In the genomic region with DNA sequence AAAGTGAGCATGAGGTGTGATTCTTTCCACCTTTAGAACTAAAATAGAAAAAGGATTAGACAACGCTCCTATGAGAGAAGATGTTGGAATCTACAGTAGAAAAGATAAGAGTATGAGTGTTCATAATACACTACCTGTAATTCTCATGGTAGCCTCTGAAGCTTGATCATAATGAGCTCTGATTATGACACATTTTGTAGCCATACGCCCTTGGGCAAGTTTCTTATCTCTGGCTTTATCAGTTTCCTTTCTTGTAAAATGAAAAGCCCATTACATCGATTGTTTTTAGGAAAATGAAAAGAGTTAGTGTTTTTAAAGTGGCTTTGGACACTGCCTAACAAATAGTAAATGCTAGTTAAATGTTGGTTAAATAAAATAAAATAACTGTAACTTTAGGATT, we compare ENCODE assay signal across 20 cellular contexts. TPM values are rescaled to one million over a fixed set of nuclear protein-coding genes. Genes with fewer than 3 reads are reported as not detected.
A peak's percentile ranks its signal among the peaks of the same experiment; 100 is the strongest.
DNase-seq lines count a peak whose midpoint lies in the region; ATAC-seq and TF ChIP-seq lines count a peak whose summit lies in the region.
"Had no signal": no experiment of that assay in that cellular context is flagged by ENCODE, and none has a peak within 500 bp of the region (broad histone marks: within the 10 kb centered on the region; RNA-seq: fewer than 3 reads in every experiment).

No MANE protein-coding gene starts in this region.

- dilution Hi-C loops in mammary epithelial cell (cut with HindIII; ENCODE audit: low sequenced_read_pairs) = no loop called here

- CTCF ChIA-PET in mammary epithelial cell (lab: Charles Lee; ENCODE audit: low non-redundant PET) = no interaction called here
- CTCF ChIA-PET in MCF 10A (lab: Yijun Ruan, JAX) = interaction anchor here (1.1 kb wide), 1 partner anchor 21 kb away, joined by 4 read pairs; no protein-coding TSS in a partner anchor

- no peak overlapping the region for H3K18ac ChIP-seq in neuronal stem cell (ENCODE audit: low read length)

- no peak overlapping the region for H3K27ac Mint-ChIP-seq in MCF 10A (ENCODE audit: low read depth, unreplicated experiment)
- H3K27ac Mint-ChIP-seq: CD4-positive, alpha-beta T cell; IgD-negative memory B cell had no signal

- H3K14ac ChIP-seq in neuronal stem cell (ENCODE audit: low read length) = no peak overlapping the region

- H3K9me3 ChIP-seq in mammary epithelial cell (replicated peaks; ENCODE audit: insufficient read depth, low read length) = peaks cover 5% of the 10 kb centered on the region
- no peaks in the 10 kb centered on the region for H3K9me3 ChIP-seq in neuronal stem cell (replicated peaks in 1 of 2; ENCODE audit: control insufficient read depth in 2 of 2, insufficient read depth in 1 of 2, low read depth in 1 of 2, low read length in 2 of 2)
- H3K9me3 ChIP-seq: A549, Caco-2 had no signal

- H2BK5ac ChIP-seq in neuronal stem cell (ENCODE audit: low read length) = no peak overlapping the region

- H3K4me1 ChIP-seq in mammary epithelial cell (ENCODE audit: insufficient read depth, low read length) = no peaks in the 10 kb centered on the region
- H3K4me1 ChIP-seq in foreskin keratinocyte = no peaks in the 10 kb centered on the region
- H3K4me1 ChIP-seq in neuronal stem cell (ENCODE audit: control insufficient read depth in 2 of 2, insufficient read depth in 1 of 2, low read depth in 1 of 2, low read length in 2 of 2) = no peaks in the 10 kb centered on the region
- H3K4me1 ChIP-seq: A549, Caco-2 had no signal

- H3K9me3 Mint-ChIP-seq in MCF 10A (ENCODE audit: unreplicated experiment) = peaks cover 9% of the 10 kb centered on the region

- H3K9ac ChIP-seq in mammary epithelial cell (ENCODE audit: insufficient read depth, low read length) (no peak overlapping the region), neuronal stem cell (ENCODE audit: low read depth, low read length, poor library complexity) (no peak overlapping the region)

- no peak overlapping the region for H4K91ac ChIP-seq in neuronal stem cell (ENCODE audit: low read depth, low read length, poor library complexity)

- H3K4me3 Mint-ChIP-seq in MCF 10A (ENCODE audit: unreplicated experiment) = no peak overlapping the region
- H3K4me3 Mint-ChIP-seq: CD4-positive, alpha-beta T cell; IgD-negative memory B cell had no signal

- BruUV-seq in mammary epithelial cell (replicated peaks; lab: Mats Ljungman, UMichigan) (no TSS peak), MCF 10A (replicated peaks; lab: Mats Ljungman, UMichigan) (no TSS peak)

- no peaks in the 10 kb centered on the region for H4K20me1 ChIP-seq in mammary epithelial cell (ENCODE audit: insufficient read depth, low read length)

- no peak overlapping the region for H2BK15ac ChIP-seq in neuronal stem cell (ENCODE audit: low read length)

- in situ Hi-C loops in mammary epithelial cell (cut with MboI; ENCODE audit: low sequenced_read_pairs in 2 of 2) = no loop called here

- no peak overlapping the region for H2BK120ac ChIP-seq in neuronal stem cell (ENCODE audit: low read depth, low read length)

- peaks cover 48% of the 10 kb centered on the region for H3K27me3 Mint-ChIP-seq in MCF 10A (ENCODE audit: insufficient read depth, unreplicated experiment)

- H3K36me3 Mint-ChIP-seq in MCF 10A (ENCODE audit: insufficient read depth, unreplicated experiment) = no peaks in the 10 kb centered on the region
- H3K36me3 Mint-ChIP-seq: IgD-negative memory B cell had no signal

- DNase-seq in mammary epithelial cell (peak; percentile 16), MCF 10A (ENCODE audit: unreplicated experiment) (no peak), NCI-H69 (lab: John Stamatoyannopoulos, UW) (peak; percentile 5), foreskin keratinocyte (peak in 1 of 2 donors; percentile 28), neuronal stem cell (ENCODE audit: low spot score) (no peak)
- no peak for DNase-seq in activated naive CD4-positive, alpha-beta T cell (lab: John Stamatoyannopoulos, UW)
- DNase-seq: AML-193; Caco-2; CD4-positive, alpha-beta T cell; GDM1; GOT3; H7 had no signal

- no peaks in the 10 kb centered on the region for H3K36me3 ChIP-seq in mammary epithelial cell (ENCODE audit: insufficient read depth, low read length)
- H3K36me3 ChIP-seq in neuronal stem cell (replicated peaks in 1 of 2; ENCODE audit: control insufficient read depth in 2 of 2, insufficient read depth in 2 of 2, low read length in 2 of 2) = no peaks in the 10 kb centered on the region

- H3K4ac ChIP-seq in neuronal stem cell (ENCODE audit: low read length) = no peak overlapping the region

- H3K27me3 ChIP-seq in mammary epithelial cell (ENCODE audit: insufficient read depth, low read length) (peaks cover 3% of the 10 kb centered on the region), foreskin keratinocyte (no peaks in the 10 kb centered on the region), neuronal stem cell (ENCODE audit: control insufficient read depth in 3 of 3, insufficient read depth in 3 of 3, low read depth in 1 of 3, low read length in 3 of 3) (no peaks in the 10 kb centered on the region)

- peak; percentile 52 for ATAC-seq in foreskin keratinocyte
- no peak for ATAC-seq in HG03175 (IDR thresholded peaks at IDR 0.05; ENCODE audit: unreplicated experiment)
- ATAC-seq: A549, HCT116, HepG2 had no signal

- WGBS in mammary epithelial cell (ENCODE audit: low coverage, missing lambda C conversion rate) = 29% methylated on average over 3 of the region's 3 CpGs
- WGBS in neuronal stem cell (ENCODE audit: extremely low coverage in 2 of 2, insufficient read length in 2 of 2, insufficient replicate concordance in 1 of 2), 2 donors = no CpG with 5 or more reads among the region's 3 CpGs

- H3K4me2 ChIP-seq in mammary epithelial cell (ENCODE audit: insufficient read depth, low read depth, low read length) = no peak overlapping the region
- H3K4me2 ChIP-seq in neuronal stem cell (ENCODE audit: insufficient read depth, low read length, poor library complexity, severe bottlenecking) = no peak overlapping the region
- H3K4me2 ChIP-seq: A549 had no signal

- H3K79me2 ChIP-seq in mammary epithelial cell (ENCODE audit: insufficient read depth, low read length) = no peaks in the 10 kb centered on the region

- no peak overlapping the region for H2AFZ ChIP-seq in mammary epithelial cell (ENCODE audit: low read depth, low read length)
- no peak overlapping the region for H2AFZ ChIP-seq in neuronal stem cell (ENCODE audit: low read length)

- H3K27ac ChIP-seq in mammary epithelial cell (ENCODE audit: insufficient read depth, low read depth, low read length) (no peak overlapping the region), foreskin keratinocyte (no peak overlapping the region), neuronal stem cell (replicated peaks; ENCODE audit: low read length) (no peak overlapping the region)
- H3K27ac ChIP-seq: 22Rv1, A549, C4-2B had no signal

- no peak overlapping the region for H2AK5ac ChIP-seq in neuronal stem cell (ENCODE audit: low read depth, low read length)

- H3K4me1 Mint-ChIP-seq in MCF 10A (ENCODE audit: insufficient read depth, unreplicated experiment) = no peaks in the 10 kb centered on the region
- H3K4me1 Mint-ChIP-seq: IgD-negative memory B cell had no signal

- POLR2A ChIA-PET in MCF 10A (lab: Yijun Ruan, JAX) = no interaction called here

- H2BK12ac ChIP-seq in neuronal stem cell (ENCODE audit: low read length) = no peak overlapping the region

- TF ChIP-seq CTCF in mammary epithelial cell (conservative IDR thresholded peaks at IDR 0.05 in 1 of 2, IDR thresholded peaks at IDR 0.05 in 1 of 2; ENCODE audit: extremely low read depth in 1 of 2, insufficient read depth in 1 of 2, low read depth in 1 of 2, low read length in 2 of 2) (no peak), MCF 10A (IDR thresholded peaks at IDR 0.05; ENCODE audit: unreplicated experiment) (no peak), foreskin keratinocyte (conservative IDR thresholded peaks at IDR 0.05) (no peak)

- H3K23ac ChIP-seq in neuronal stem cell (ENCODE audit: low read depth, low read length, poor library complexity) = no peak overlapping the region

- no peak overlapping the region for H3K4me3 ChIP-seq in mammary epithelial cell (replicated peaks in 1 of 3; ENCODE audit: insufficient read depth in 1 of 3, low read depth in 2 of 3, low read length in 3 of 3)
- no peak overlapping the region for H3K4me3 ChIP-seq in neuronal stem cell (ENCODE audit: low read length in 2 of 2)
- H3K4me3 ChIP-seq: A549 had no signal

- no peaks in the 10 kb centered on the region for H3K79me1 ChIP-seq in neuronal stem cell (ENCODE audit: low read depth, low read length)

- no peak overlapping the region for H4K8ac ChIP-seq in neuronal stem cell (ENCODE audit: low read depth, low read length)

- intact Hi-C loops in mammary epithelial cell (cut with micrococcal nuclease) (no loop called here), MCF 10A (cut with micrococcal nuclease) (no loop called here)

RNA-seq across cellular contexts. Expression of gene PRSS58, which starts 22.4 kb away (rescaled TPM):
- total RNA-seq in mammary epithelial cell (not detected), MCF 10A (2022) (not detected in 2 replicates), foreskin keratinocyte (not detected in 2 replicates)
- polyA plus RNA-seq in mammary epithelial cell (not detected), foreskin keratinocyte (not detected in 2 replicates)
- polyA minus RNA-seq in mammary epithelial cell = not detected
- not detected for polyA plus RNA-seq in neuronal stem cell (2013, experiment 1 of 2)
- not detected for polyA plus RNA-seq in neuronal stem cell (2013, experiment 2 of 2)
- total RNA-seq: Caco-2; CD4-positive, alpha-beta T cell; H7; HepG2 had no signal
- polyA plus RNA-seq: A549, BJ, HepG2, IgD-negative memory B cell had no signal

Comparison
In these comparisons a context has a peak if more than half of its experiments do, and no peak if none do; other contexts are left out.
1. DNase-seq: peak in mammary epithelial cell (single experiment) and NCI-H69 (single experiment); none in MCF 10A (single experiment), neuronal stem cell (single experiment) and activated naive CD4-positive, alpha-beta T cell (0 of 4).